ENCODE assay signal across 1 cellular context in the genomic region with DNA sequence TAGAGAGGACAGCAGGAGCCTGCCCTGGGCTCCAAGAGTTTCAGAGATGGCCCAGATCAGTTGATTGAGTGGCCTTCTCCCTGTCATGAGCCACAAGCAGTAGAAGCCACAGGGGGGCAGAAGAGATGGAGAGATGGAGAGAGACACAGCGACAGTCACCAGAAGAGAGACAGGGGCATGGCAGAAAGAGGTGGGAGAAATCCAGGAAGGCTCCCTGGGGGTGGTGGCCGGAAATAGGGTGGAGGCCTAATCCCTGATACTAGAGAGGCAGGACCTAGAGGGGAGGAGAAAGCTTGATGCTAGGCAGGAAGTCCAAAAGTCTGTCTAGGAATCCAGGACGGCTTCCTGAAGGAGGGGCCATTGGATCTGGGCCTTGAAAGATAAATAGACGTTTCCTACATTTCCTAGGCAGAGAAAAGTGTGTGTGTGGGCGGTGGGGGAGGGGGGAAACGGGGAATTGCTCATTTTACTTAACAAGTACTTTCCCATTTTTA.
TF ChIP-seq lines count a peak whose summit lies in the region.

No MANE protein-coding gene starts in this region.

TF ChIP-seq in K562, 482 proteins besides CTCF, POLR2A, EP300 and RAD21 (continued from another document and continues in another):
- TF ChIP-seq, protein P1, sequence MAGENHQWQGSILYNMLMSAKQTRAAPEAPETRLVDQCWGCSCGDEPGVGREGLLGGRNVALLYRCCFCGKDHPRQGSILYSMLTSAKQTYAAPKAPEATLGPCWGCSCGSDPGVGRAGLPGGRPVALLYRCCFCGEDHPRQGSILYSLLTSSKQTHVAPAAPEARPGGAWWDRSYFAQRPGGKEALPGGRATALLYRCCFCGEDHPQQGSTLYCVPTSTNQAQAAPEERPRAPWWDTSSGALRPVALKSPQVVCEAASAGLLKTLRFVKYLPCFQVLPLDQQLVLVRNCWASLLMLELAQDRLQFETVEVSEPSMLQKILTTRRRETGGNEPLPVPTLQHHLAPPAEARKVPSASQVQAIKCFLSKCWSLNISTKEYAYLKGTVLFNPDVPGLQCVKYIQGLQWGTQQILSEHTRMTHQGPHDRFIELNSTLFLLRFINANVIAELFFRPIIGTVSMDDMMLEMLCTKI (IDR thresholded peaks at IDR 0.05; ENCODE audit: partially characterized antibody) = no peak
- TF ChIP-seq TEAD4 (IDR thresholded peaks at IDR 0.05; ENCODE audit: low read length) = no peak
- TF ChIP-seq TEAD4 (CRISPR knock-in tag; IDR thresholded peaks at IDR 0.05; ENCODE audit: borderline replicate concordance) = no peak
- TF ChIP-seq CTBP1 (IDR thresholded peaks at IDR 0.05; ENCODE audit: borderline replicate concordance) = no peak
- TF ChIP-seq ZNF24 (IDR thresholded peaks at IDR 0.05) = no peak
- no peak for TF ChIP-seq YBX1 (IDR thresholded peaks at IDR 0.05)
- TF ChIP-seq, protein P2, sequence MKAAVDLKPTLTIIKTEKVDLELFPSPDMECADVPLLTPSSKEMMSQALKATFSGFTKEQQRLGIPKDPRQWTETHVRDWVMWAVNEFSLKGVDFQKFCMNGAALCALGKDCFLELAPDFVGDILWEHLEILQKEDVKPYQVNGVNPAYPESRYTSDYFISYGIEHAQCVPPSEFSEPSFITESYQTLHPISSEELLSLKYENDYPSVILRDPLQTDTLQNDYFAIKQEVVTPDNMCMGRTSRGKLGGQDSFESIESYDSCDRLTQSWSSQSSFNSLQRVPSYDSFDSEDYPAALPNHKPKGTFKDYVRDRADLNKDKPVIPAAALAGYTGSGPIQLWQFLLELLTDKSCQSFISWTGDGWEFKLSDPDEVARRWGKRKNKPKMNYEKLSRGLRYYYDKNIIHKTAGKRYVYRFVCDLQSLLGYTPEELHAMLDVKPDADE (conservative IDR thresholded peaks at IDR 0.05; ENCODE audit: control insufficient read depth, low read depth, low read length) = no peak
- no peak for TF ChIP-seq ARID2 (IDR thresholded peaks at IDR 0.05)
- TF ChIP-seq PTTG1 (tag; IDR thresholded peaks at IDR 0.05; ENCODE audit: low read depth) = no peak
- TF ChIP-seq DACH1 (IDR thresholded peaks at IDR 0.05; ENCODE audit: partially characterized antibody) = peak; percentile 77
- no peak for TF ChIP-seq ZBTB17 (CRISPR knock-in tag; IDR thresholded peaks at IDR 0.05)
- TF ChIP-seq ETV5 (CRISPR knock-in tag; IDR thresholded peaks at IDR 0.05; ENCODE audit: low read depth) = peak; percentile 77
- TF ChIP-seq, protein P3, sequence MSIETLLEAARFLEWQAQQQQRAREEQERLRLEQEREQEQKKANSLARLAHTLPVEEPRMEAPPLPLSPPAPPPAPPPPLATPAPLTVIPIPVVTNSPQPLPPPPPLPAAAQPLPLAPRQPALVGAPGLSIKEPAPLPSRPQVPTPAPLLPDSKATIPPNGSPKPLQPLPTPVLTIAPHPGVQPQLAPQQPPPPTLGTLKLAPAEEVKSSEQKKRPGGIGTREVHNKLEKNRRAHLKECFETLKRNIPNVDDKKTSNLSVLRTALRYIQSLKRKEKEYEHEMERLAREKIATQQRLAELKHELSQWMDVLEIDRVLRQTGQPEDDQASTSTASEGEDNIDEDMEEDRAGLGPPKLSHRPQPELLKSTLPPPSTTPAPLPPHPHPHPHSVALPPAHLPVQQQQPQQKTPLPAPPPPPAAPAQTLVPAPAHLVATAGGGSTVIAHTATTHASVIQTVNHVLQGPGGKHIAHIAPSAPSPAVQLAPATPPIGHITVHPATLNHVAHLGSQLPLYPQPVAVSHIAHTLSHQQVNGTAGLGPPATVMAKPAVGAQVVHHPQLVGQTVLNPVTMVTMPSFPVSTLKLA (conservative IDR thresholded peaks at IDR 0.05) = no peak
- peak; percentile 96 for TF ChIP-seq PTBP1 (IDR thresholded peaks at IDR 0.05; ENCODE audit: low read depth, low read length)
- TF ChIP-seq SMAD4 (CRISPR knock-in tag; conservative IDR thresholded peaks at IDR 0.05) = 0 out of 2 replicates have a peak, but pooled peaks have one; percentile 28
- no peak for TF ChIP-seq BHLHE40 (IDR thresholded peaks at IDR 0.05; ENCODE audit: low read length)
- no peak for TF ChIP-seq ATF7 (IDR thresholded peaks at IDR 0.05)
- peak; percentile 36; the same call in 1 of the 2 replicates for TF ChIP-seq ZEB2 (IDR thresholded peaks at IDR 0.05)
- TF ChIP-seq, protein P4, sequence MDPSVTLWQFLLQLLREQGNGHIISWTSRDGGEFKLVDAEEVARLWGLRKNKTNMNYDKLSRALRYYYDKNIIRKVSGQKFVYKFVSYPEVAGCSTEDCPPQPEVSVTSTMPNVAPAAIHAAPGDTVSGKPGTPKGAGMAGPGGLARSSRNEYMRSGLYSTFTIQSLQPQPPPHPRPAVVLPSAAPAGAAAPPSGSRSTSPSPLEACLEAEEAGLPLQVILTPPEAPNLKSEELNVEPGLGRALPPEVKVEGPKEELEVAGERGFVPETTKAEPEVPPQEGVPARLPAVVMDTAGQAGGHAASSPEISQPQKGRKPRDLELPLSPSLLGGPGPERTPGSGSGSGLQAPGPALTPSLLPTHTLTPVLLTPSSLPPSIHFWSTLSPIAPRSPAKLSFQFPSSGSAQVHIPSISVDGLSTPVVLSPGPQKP (CRISPR knock-in tag; IDR thresholded peaks at IDR 0.05) = no peak
- TF ChIP-seq, protein P5, sequence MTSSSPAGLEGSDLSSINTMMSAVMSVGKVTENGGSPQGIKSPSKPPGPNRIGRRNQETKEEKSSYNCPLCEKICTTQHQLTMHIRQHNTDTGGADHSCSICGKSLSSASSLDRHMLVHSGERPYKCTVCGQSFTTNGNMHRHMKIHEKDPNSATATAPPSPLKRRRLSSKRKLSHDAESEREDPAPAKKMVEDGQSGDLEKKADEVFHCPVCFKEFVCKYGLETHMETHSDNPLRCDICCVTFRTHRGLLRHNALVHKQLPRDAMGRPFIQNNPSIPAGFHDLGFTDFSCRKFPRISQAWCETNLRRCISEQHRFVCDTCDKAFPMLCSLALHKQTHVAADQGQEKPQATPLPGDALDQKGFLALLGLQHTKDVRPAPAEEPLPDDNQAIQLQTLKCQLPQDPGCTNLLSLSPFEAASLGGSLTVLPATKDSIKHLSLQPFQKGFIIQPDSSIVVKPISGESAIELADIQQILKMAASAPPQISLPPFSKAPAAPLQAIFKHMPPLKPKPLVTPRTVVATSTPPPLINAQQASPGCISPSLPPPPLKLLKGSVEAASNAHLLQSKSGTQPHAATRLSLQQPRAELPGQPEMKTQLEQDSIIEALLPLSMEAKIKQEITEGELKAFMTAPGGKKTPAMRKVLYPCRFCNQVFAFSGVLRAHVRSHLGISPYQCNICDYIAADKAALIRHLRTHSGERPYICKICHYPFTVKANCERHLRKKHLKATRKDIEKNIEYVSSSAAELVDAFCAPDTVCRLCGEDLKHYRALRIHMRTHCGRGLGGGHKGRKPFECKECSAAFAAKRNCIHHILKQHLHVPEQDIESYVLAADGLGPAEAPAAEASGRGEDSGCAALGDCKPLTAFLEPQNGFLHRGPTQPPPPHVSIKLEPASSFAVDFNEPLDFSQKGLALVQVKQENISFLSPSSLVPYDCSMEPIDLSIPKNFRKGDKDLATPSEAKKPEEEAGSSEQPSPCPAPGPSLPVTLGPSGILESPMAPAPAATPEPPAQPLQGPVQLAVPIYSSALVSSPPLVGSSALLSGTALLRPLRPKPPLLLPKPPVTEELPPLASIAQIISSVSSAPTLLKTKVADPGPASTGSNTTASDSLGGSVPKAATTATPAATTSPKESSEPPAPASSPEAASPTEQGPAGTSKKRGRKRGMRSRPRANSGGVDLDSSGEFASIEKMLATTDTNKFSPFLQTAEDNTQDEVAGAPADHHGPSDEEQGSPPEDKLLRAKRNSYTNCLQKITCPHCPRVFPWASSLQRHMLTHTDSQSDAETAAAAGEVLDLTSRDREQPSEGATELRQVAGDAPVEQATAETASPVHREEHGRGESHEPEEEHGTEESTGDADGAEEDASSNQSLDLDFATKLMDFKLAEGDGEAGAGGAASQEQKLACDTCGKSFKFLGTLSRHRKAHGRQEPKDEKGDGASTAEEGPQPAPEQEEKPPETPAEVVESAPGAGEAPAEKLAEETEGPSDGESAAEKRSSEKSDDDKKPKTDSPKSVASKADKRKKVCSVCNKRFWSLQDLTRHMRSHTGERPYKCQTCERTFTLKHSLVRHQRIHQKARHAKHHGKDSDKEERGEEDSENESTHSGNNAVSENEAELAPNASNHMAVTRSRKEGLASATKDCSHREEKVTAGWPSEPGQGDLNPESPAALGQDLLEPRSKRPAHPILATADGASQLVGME (CRISPR knock-in tag; IDR thresholded peaks at IDR 0.05) = no peak
- TF ChIP-seq MXI1 (IDR thresholded peaks at IDR 0.05; ENCODE audit: low read depth, low read length) = no peak
- no peak for TF ChIP-seq ZSCAN29 (IDR thresholded peaks at IDR 0.05)
- TF ChIP-seq, protein P6, sequence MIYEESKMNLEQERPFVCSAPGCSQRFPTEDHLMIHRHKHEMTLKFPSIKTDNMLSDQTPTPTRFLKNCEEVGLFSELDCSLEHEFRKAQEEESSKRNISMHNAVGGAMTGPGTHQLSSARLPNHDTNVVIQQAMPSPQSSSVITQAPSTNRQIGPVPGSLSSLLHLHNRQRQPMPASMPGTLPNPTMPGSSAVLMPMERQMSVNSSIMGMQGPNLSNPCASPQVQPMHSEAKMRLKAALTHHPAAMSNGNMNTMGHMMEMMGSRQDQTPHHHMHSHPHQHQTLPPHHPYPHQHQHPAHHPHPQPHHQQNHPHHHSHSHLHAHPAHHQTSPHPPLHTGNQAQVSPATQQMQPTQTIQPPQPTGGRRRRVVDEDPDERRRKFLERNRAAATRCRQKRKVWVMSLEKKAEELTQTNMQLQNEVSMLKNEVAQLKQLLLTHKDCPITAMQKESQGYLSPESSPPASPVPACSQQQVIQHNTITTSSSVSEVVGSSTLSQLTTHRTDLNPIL (CRISPR knock-in tag; IDR thresholded peaks at IDR 0.05) = no peak
- peak; percentile 46 for TF ChIP-seq FOXM1 (IDR thresholded peaks at IDR 0.05; ENCODE audit: low read depth)
- TF ChIP-seq FOXM1 (CRISPR knock-in tag; IDR thresholded peaks at IDR 0.05; ENCODE audit: low read depth) = no peak
- no peak for TF ChIP-seq ZNF41 (CRISPR knock-in tag; conservative IDR thresholded peaks at IDR 0.05)
- TF ChIP-seq HEY1 (CRISPR knock-in tag; IDR thresholded peaks at IDR 0.05; ENCODE audit: borderline replicate concordance) = no peak
- no peak for TF ChIP-seq TAF1 (IDR thresholded peaks at IDR 0.05; ENCODE audit: control insufficient read depth, extremely low read depth, insufficient read depth, low read length, severe bottlenecking)
- no peak for TF ChIP-seq ZNF124 (CRISPR knock-in tag; IDR thresholded peaks at IDR 0.05)
- no peak for TF ChIP-seq LCOR (CRISPR knock-in tag; IDR thresholded peaks at IDR 0.05)
- TF ChIP-seq CEBPG (CRISPR knock-in tag; IDR thresholded peaks at IDR 0.05) = no peak
- TF ChIP-seq CEBPG (tag; conservative IDR thresholded peaks at IDR 0.05 in 1 of 2, IDR thresholded peaks at IDR 0.05 in 1 of 2) = no peak
- no peak for TF ChIP-seq HDAC3 (IDR thresholded peaks at IDR 0.05; ENCODE audit: borderline replicate concordance, partially characterized antibody)
- no peak for TF ChIP-seq THRAP3 (IDR thresholded peaks at IDR 0.05; ENCODE audit: borderline replicate concordance)
- peak; percentile 80 for TF ChIP-seq RBM39 (optimal IDR thresholded peaks at IDR 0.05; ENCODE audit: low read depth, low read length)
- TF ChIP-seq ZNF644 (tag; IDR thresholded peaks at IDR 0.05; ENCODE audit: low read depth) = no peak
- TF ChIP-seq BACH1 (tag; IDR thresholded peaks at IDR 0.05) = no peak
- TF ChIP-seq ZNF699 (CRISPR knock-in tag; IDR thresholded peaks at IDR 0.05; ENCODE audit: insufficient replicate concordance) = no peak
- TF ChIP-seq ETV1 (tag; conservative IDR thresholded peaks at IDR 0.05; ENCODE audit: low read depth) = peak; percentile 94
- TF ChIP-seq, protein P7, sequence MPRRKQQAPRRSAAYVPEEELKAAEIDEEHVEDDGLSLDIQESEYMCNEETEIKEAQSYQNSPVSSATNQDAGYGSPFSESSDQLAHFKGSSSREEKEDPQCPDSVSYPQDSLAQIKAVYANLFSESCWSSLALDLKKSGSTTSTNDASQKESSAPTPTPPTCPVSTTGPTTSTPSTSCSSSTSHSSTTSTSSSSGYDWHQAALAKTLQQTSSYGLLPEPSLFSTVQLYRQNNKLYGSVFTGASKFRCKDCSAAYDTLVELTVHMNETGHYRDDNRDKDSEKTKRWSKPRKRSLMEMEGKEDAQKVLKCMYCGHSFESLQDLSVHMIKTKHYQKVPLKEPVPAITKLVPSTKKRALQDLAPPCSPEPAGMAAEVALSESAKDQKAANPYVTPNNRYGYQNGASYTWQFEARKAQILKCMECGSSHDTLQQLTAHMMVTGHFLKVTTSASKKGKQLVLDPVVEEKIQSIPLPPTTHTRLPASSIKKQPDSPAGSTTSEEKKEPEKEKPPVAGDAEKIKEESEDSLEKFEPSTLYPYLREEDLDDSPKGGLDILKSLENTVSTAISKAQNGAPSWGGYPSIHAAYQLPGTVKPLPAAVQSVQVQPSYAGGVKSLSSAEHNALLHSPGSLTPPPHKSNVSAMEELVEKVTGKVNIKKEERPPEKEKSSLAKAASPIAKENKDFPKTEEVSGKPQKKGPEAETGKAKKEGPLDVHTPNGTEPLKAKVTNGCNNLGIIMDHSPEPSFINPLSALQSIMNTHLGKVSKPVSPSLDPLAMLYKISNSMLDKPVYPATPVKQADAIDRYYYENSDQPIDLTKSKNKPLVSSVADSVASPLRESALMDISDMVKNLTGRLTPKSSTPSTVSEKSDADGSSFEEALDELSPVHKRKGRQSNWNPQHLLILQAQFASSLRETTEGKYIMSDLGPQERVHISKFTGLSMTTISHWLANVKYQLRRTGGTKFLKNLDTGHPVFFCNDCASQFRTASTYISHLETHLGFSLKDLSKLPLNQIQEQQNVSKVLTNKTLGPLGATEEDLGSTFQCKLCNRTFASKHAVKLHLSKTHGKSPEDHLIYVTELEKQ (CRISPR knock-in tag; IDR thresholded peaks at IDR 0.05) = no peak
- TF ChIP-seq MCM3 (IDR thresholded peaks at IDR 0.05) = no peak
- no peak for TF ChIP-seq ZNF75A (CRISPR knock-in tag; IDR thresholded peaks at IDR 0.05)
- TF ChIP-seq, protein P8, sequence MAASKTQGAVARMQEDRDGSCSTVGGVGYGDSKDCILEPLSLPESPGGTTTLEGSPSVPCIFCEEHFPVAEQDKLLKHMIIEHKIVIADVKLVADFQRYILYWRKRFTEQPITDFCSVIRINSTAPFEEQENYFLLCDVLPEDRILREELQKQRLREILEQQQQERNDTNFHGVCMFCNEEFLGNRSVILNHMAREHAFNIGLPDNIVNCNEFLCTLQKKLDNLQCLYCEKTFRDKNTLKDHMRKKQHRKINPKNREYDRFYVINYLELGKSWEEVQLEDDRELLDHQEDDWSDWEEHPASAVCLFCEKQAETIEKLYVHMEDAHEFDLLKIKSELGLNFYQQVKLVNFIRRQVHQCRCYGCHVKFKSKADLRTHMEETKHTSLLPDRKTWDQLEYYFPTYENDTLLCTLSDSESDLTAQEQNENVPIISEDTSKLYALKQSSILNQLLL (CRISPR knock-in tag; IDR thresholded peaks at IDR 0.05; ENCODE audit: borderline replicate concordance) = no peak
- no peak for TF ChIP-seq MCM7 (IDR thresholded peaks at IDR 0.05)
- TF ChIP-seq, protein P9, sequence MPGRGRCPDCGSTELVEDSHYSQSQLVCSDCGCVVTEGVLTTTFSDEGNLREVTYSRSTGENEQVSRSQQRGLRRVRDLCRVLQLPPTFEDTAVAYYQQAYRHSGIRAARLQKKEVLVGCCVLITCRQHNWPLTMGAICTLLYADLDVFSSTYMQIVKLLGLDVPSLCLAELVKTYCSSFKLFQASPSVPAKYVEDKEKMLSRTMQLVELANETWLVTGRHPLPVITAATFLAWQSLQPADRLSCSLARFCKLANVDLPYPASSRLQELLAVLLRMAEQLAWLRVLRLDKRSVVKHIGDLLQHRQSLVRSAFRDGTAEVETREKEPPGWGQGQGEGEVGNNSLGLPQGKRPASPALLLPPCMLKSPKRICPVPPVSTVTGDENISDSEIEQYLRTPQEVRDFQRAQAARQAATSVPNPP (IDR thresholded peaks at IDR 0.05; ENCODE audit: borderline replicate concordance, insufficient read depth, insufficient read length) = no peak
